20 cellular contexts compared by ENCODE assay signal in the genomic region with DNA sequence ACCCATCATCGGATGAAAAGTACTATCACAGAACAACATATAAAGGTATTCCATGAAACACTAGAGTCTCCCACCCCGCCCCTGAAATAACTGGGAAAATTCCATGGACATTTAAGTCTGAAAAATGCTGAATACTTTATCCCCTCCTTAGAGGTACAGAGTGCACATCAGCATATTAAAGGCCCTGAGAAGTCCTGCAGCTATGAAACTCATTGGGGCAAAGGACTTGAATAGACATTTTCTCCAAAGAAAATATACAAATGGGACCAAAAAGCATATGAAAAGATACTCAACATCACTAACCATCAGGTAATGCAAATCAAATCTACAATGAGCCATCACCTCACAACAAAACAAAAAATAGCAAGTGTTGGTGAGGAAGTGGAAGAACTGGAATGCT. TPM values are rescaled to one million over a fixed set of nuclear protein-coding genes. Genes with fewer than 3 reads are reported as not detected.
A peak's percentile ranks its signal among the peaks of the same experiment; 100 is the strongest.
DNase-seq lines count a peak whose midpoint lies in the region; ATAC-seq and TF ChIP-seq lines count a peak whose summit lies in the region.
"Had no signal": no experiment of that assay in that cellular context is flagged by ENCODE, and none has a peak within 500 bp of the region (broad histone marks: within the 10 kb centered on the region; RNA-seq: fewer than 3 reads in every experiment).

No MANE protein-coding gene starts in this region.

- DNase-seq in activated naive CD4-positive, alpha-beta T cell (lab: John Stamatoyannopoulos, UW), result no peak
- DNase-seq in natural killer cell treated with Interleukin-12 subunit alpha and Interleukin-12 subunit beta and Interleukin-15 and Interleukin-18, amount 100 ng/mL, for 72 hours (ENCODE audit: low spot score), result no peak
- no peak for DNase-seq in GM10266 (ENCODE audit: extremely low spot score)
- DNase-seq in NCI-H446 treated with DMSO at 0.1 percent for 48 hours (lab: John Stamatoyannopoulos, UW), result no peak
- DNase-seq: activated gamma-delta T cell, dermis blood vessel endothelial cell, DMS153, IMR-90, NCI-H1417, NCI-H446, stomach, transverse colon had no signal

- peaks cover 4 to 41% of the 10 kb centered on the region in 2 experiments for H3K36me3 ChIP-seq in HEK293 (ENCODE audit: control insufficient read depth in 2 of 2, insufficient read depth in 1 of 2, low read length in 2 of 2)
- H3K36me3 ChIP-seq: cardiac muscle cell, transverse colon had no signal

- peak overlapping the region; percentile 43 for H3K27ac Mint-ChIP-seq in activated naive CD4-positive, alpha-beta T cell treated with anti-CD3 and anti-CD28 coated beads, Interleukin-2, amount 50 U/mL, for 24 hours
- peak overlapping the region; percentile 78 for H3K27ac Mint-ChIP-seq in activated T-helper 17 cell treated with anti-CD3 and anti-CD28 coated beads, Interleukin-2, amount 50 U/mL, for 72 hours
- H3K27ac Mint-ChIP-seq in natural killer cell treated with Interleukin-12 subunit alpha and Interleukin-12 subunit beta and Interleukin-15 and Interleukin-18, amount 100 ng/mL, for 72 hours, result peak overlapping the region; percentile 71 to 97

- no peak overlapping the region for H3K27ac ChIP-seq in HEK293 (ENCODE audit: extremely low read depth, low read depth, low read length)
- H3K27ac ChIP-seq: cardiac muscle cell had no signal

- H3K27me3 Mint-ChIP-seq in activated naive CD4-positive, alpha-beta T cell treated with anti-CD3 and anti-CD28 coated beads, Interleukin-2, amount 50 U/mL, for 24 hours, result no peaks in the 10 kb centered on the region
- H3K27me3 Mint-ChIP-seq in activated T-helper 17 cell treated with anti-CD3 and anti-CD28 coated beads, Interleukin-2, amount 50 U/mL, for 72 hours, result no peaks in the 10 kb centered on the region
- no peaks in the 10 kb centered on the region for H3K27me3 Mint-ChIP-seq in natural killer cell treated with Interleukin-12 subunit alpha and Interleukin-12 subunit beta and Interleukin-15 and Interleukin-18, amount 100 ng/mL, for 72 hours

- POLR2A ChIA-PET in HEK293 (lab: Yijun Ruan, JAX), result no interaction called here

- peaks cover 50% of the 10 kb centered on the region for H3K4me1 Mint-ChIP-seq in activated naive CD4-positive, alpha-beta T cell treated with anti-CD3 and anti-CD28 coated beads, Interleukin-2, amount 50 U/mL, for 24 hours
- H3K4me1 Mint-ChIP-seq in activated T-helper 17 cell treated with anti-CD3 and anti-CD28 coated beads, Interleukin-2, amount 50 U/mL, for 72 hours, result peaks cover 53% of the 10 kb centered on the region
- peaks cover 64 to 65% of the 10 kb centered on the region in 2 donors for H3K4me1 Mint-ChIP-seq in natural killer cell treated with Interleukin-12 subunit alpha and Interleukin-12 subunit beta and Interleukin-15 and Interleukin-18, amount 100 ng/mL, for 72 hours (ENCODE audit: low read depth in 2 of 2)

- H3K9me3 ChIP-seq in HEK293 (ENCODE audit: control insufficient read depth, insufficient read depth, low read depth, low read length), result no peaks in the 10 kb centered on the region
- H3K9me3 ChIP-seq: stomach, transverse colon had no signal

- ATAC-seq in activated T-helper 17 cell treated with anti-CD3 and anti-CD28 coated beads, Interleukin-2, amount 50 U/mL, for 72 hours (replicated peaks), result no peak
- ATAC-seq in natural killer cell treated with Interleukin-12 subunit alpha and Interleukin-12 subunit beta and Interleukin-15 and Interleukin-18, amount 100 ng/mL, for 72 hours, result no peak
- ATAC-seq in HG02840 (IDR thresholded peaks at IDR 0.05; ENCODE audit: low FRiP score, unreplicated experiment), result no peak
- ATAC-seq: Right ventricle myocardium inferior had no signal

- TF ChIP-seq CTCF in HEK293 (tag by site-specific recombination; IDR thresholded peaks at IDR 0.05) (no peak), GM10266 (IDR thresholded peaks at IDR 0.05; ENCODE audit: control insufficient read depth, insufficient read depth, low read depth, missing control alignments) (no peak)

- peaks cover 46% of the 10 kb centered on the region for H3K36me3 Mint-ChIP-seq in activated naive CD4-positive, alpha-beta T cell treated with anti-CD3 and anti-CD28 coated beads, Interleukin-2, amount 50 U/mL, for 24 hours
- peaks cover 88% of the 10 kb centered on the region for H3K36me3 Mint-ChIP-seq in activated T-helper 17 cell treated with anti-CD3 and anti-CD28 coated beads, Interleukin-2, amount 50 U/mL, for 72 hours (ENCODE audit: low read depth)
- peaks cover 47% of the 10 kb centered on the region for H3K36me3 Mint-ChIP-seq in natural killer cell treated with Interleukin-12 subunit alpha and Interleukin-12 subunit beta and Interleukin-15 and Interleukin-18, amount 100 ng/mL, for 72 hours

- H3K9me3 Mint-ChIP-seq in activated naive CD4-positive, alpha-beta T cell treated with anti-CD3 and anti-CD28 coated beads, Interleukin-2, amount 50 U/mL, for 24 hours, result no peaks in the 10 kb centered on the region
- H3K9me3 Mint-ChIP-seq in activated T-helper 17 cell treated with anti-CD3 and anti-CD28 coated beads, Interleukin-2, amount 50 U/mL, for 72 hours, result peaks cover 4% of the 10 kb centered on the region
- H3K9me3 Mint-ChIP-seq in natural killer cell treated with Interleukin-12 subunit alpha and Interleukin-12 subunit beta and Interleukin-15 and Interleukin-18, amount 100 ng/mL, for 72 hours, result no peaks in the 10 kb centered on the region

- CTCF ChIA-PET in HEK293 (lab: Yijun Ruan, JAX), result interaction anchor here (1.0 kb wide), 1 partner anchor 74 kb away, joined by 4 read pairs; no protein-coding TSS in a partner anchor

- H3K4me3 Mint-ChIP-seq in activated naive CD4-positive, alpha-beta T cell treated with anti-CD3 and anti-CD28 coated beads, Interleukin-2, amount 50 U/mL, for 24 hours, result no peak overlapping the region
- peak overlapping the region; percentile 82 for H3K4me3 Mint-ChIP-seq in activated T-helper 17 cell treated with anti-CD3 and anti-CD28 coated beads, Interleukin-2, amount 50 U/mL, for 72 hours
- peak overlapping the region; percentile 64 for H3K4me3 Mint-ChIP-seq in natural killer cell treated with Interleukin-12 subunit alpha and Interleukin-12 subunit beta and Interleukin-15 and Interleukin-18, amount 100 ng/mL, for 72 hours
- H3K4me3 Mint-ChIP-seq: CD14-positive monocyte had no signal

- no peak overlapping the region for H3K4me3 ChIP-seq in HEK293 (ENCODE audit: low read depth, low read length)
- H3K4me3 ChIP-seq: cardiac muscle cell, lung, stomach, transverse colon had no signal

- peaks cover 7% of the 10 kb centered on the region; the same call in 1 of the 2 replicates for H3K4me1 ChIP-seq in HEK293 (ENCODE audit: control insufficient read depth, insufficient read depth, low read length)

TF ChIP-seq in HEK293, 187 proteins besides CTCF, POLR2A, EP300 and RAD21:
- no peak for TF ChIP-seq ZNF341 (tag by site-specific recombination; IDR thresholded peaks at IDR 0.05; ENCODE audit: low read depth)
- TF ChIP-seq, protein P1, sequence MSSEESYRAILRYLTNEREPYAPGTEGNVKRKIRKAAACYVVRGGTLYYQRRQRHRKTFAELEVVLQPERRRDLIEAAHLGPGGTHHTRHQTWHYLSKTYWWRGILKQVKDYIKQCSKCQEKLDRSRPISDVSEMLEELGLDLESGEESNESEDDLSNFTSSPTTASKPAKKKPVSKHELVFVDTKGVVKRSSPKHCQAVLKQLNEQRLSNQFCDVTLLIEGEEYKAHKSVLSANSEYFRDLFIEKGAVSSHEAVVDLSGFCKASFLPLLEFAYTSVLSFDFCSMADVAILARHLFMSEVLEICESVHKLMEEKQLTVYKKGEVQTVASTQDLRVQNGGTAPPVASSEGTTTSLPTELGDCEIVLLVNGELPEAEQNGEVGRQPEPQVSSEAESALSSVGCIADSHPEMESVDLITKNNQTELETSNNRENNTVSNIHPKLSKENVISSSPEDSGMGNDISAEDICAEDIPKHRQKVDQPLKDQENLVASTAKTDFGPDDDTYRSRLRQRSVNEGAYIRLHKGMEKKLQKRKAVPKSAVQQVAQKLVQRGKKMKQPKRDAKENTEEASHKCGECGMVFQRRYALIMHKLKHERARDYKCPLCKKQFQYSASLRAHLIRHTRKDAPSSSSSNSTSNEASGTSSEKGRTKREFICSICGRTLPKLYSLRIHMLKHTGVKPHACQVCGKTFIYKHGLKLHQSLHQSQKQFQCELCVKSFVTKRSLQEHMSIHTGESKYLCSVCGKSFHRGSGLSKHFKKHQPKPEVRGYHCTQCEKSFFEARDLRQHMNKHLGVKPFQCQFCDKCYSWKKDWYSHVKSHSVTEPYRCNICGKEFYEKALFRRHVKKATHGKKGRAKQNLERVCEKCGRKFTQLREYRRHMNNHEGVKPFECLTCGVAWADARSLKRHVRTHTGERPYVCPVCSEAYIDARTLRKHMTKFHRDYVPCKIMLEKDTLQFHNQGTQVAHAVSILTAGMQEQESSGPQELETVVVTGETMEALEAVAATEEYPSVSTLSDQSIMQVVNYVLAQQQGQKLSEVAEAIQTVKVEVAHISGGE (tag by site-specific recombination; conservative IDR thresholded peaks at IDR 0.05; ENCODE audit: low read depth), result no peak
- TF ChIP-seq GLI4 (tag by site-specific recombination; IDR thresholded peaks at IDR 0.05), result no peak
- peak; percentile 95 for TF ChIP-seq ZNF239 (tag by site-specific recombination; IDR thresholded peaks at IDR 0.05)
- no peak for TF ChIP-seq ZNF121 (tag by site-specific recombination; IDR thresholded peaks at IDR 0.05)
TF ChIP-seq in HEK293: peak in this region for 1.

RNA-seq across cellular contexts. Expression of gene XPNPEP1, which starts 18.9 kb away (rescaled TPM):
- total RNA-seq in activated T-helper 17 cell treated with anti-CD3 and anti-CD28 coated beads, Interleukin-2, amount 50 U/mL, for 72 hours, result 100 to 1,000 TPM in 1 of 2 donors, 10 to 100 TPM in 1; 97.5 to 108 TPM
- total RNA-seq in natural killer cell treated with Interleukin-12 subunit alpha and Interleukin-12 subunit beta and Interleukin-15 and Interleukin-18, amount 100 ng/mL, for 72 hours, result 10 to 100 TPM; 98.8 to 99.9 TPM
